Comparison of ENCODE assay signal across 2 cellular contexts in the genomic region with DNA sequence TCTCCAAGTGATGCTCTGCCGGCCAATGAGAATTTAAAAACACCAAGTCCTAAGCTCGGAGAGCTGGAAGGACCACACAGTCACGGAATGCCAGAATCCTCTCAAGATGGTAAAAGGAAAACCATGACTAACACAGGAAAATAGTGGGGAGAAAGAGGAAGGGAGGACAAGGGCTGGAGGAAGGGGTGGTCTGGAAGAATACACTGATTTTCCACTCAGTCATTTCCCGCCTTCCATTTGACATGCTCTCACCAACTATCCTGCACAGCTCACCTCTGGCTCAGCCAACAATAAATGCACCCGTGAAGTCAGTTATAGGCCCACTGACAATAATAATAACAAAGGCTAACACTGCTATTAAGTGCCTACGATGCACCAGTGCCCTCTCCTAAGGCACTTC.
TF ChIP-seq lines count a peak whose summit lies in the region.

No MANE protein-coding gene starts in this region.

TF ChIP-seq in GM23338, 12 proteins besides CTCF, POLR2A, EP300 and RAD21 (continues in another document):
- TF ChIP-seq, protein P1, sequence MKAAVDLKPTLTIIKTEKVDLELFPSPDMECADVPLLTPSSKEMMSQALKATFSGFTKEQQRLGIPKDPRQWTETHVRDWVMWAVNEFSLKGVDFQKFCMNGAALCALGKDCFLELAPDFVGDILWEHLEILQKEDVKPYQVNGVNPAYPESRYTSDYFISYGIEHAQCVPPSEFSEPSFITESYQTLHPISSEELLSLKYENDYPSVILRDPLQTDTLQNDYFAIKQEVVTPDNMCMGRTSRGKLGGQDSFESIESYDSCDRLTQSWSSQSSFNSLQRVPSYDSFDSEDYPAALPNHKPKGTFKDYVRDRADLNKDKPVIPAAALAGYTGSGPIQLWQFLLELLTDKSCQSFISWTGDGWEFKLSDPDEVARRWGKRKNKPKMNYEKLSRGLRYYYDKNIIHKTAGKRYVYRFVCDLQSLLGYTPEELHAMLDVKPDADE (IDR thresholded peaks at IDR 0.05), result no peak
- TF ChIP-seq JUNB (IDR thresholded peaks at IDR 0.05; ENCODE audit: unreplicated experiment) (no peak), NANOG (IDR thresholded peaks at IDR 0.05; ENCODE audit: borderline replicate concordance) (no peak), CREB1 (CRISPR knock-in tag; IDR thresholded peaks at IDR 0.05; ENCODE audit: low read depth) (no peak), ZNF331 (CRISPR knock-in tag; IDR thresholded peaks at IDR 0.05; ENCODE audit: low read depth) (no peak), STAT1 (IDR thresholded peaks at IDR 0.05; ENCODE audit: unreplicated experiment) (no peak), EZH2phosphoT487 (IDR thresholded peaks at IDR 0.05; ENCODE audit: unreplicated experiment) (no peak), POLR2AphosphoS5 (IDR thresholded peaks at IDR 0.05; ENCODE audit: low read depth) (no peak)
- TF ChIP-seq, protein P2, sequence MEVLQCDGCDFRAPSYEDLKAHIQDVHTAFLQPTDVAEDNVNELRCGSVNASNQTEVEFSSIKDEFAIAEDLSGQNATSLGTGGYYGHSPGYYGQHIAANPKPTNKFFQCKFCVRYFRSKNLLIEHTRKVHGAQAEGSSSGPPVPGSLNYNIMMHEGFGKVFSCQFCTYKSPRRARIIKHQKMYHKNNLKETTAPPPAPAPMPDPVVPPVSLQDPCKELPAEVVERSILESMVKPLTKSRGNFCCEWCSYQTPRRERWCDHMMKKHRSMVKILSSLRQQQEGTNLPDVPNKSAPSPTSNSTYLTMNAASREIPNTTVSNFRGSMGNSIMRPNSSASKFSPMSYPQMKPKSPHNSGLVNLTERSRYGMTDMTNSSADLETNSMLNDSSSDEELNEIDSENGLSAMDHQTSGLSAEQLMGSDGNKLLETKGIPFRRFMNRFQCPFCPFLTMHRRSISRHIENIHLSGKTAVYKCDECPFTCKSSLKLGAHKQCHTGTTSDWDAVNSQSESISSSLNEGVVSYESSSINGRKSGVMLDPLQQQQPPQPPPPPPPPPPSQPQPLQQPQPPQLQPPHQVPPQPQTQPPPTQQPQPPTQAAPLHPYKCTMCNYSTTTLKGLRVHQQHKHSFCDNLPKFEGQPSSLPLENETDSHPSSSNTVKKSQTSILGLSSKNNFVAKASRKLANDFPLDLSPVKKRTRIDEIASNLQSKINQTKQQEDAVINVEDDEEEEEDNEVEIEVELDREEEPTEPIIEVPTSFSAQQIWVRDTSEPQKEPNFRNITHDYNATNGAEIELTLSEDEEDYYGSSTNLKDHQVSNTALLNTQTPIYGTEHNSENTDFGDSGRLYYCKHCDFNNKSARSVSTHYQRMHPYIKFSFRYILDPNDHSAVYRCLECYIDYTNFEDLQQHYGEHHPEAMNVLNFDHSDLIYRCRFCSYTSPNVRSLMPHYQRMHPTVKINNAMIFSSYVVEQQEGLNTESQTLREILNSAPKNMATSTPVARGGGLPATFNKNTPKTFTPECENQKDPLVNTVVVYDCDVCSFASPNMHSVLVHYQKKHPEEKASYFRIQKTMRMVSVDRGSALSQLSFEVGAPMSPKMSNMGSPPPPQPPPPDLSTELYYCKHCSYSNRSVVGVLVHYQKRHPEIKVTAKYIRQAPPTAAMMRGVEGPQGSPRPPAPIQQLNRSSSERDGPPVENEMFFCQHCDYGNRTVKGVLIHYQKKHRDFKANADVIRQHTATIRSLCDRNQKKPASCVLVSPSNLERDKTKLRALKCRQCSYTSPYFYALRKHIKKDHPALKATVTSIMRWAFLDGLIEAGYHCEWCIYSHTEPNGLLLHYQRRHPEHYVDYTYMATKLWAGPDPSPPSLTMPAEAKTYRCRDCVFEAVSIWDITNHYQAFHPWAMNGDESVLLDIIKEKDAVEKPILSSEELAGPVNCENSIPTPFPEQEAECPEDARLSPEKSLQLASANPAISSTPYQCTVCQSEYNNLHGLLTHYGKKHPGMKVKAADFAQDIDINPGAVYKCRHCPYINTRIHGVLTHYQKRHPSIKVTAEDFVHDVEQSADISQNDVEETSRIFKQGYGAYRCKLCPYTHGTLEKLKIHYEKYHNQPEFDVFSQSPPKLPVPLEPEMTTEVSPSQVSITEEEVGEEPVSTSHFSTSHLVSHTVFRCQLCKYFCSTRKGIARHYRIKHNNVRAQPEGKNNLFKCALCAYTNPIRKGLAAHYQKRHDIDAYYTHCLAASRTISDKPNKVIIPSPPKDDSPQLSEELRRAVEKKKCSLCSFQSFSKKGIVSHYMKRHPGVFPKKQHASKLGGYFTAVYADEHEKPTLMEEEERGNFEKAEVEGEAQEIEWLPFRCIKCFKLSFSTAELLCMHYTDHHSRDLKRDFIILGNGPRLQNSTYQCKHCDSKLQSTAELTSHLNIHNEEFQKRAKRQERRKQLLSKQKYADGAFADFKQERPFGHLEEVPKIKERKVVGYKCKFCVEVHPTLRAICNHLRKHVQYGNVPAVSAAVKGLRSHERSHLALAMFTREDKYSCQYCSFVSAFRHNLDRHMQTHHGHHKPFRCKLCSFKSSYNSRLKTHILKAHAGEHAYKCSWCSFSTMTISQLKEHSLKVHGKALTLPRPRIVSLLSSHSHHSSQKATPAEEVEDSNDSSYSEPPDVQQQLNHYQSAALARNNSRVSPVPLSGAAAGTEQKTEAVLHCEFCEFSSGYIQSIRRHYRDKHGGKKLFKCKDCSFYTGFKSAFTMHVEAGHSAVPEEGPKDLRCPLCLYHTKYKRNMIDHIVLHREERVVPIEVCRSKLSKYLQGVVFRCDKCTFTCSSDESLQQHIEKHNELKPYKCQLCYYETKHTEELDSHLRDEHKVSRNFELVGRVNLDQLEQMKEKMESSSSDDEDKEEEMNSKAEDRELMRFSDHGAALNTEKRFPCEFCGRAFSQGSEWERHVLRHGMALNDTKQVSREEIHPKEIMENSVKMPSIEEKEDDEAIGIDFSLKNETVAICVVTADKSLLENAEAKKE (CRISPR knock-in tag; IDR thresholded peaks at IDR 0.05), result no peak
- TF ChIP-seq, protein P3, sequence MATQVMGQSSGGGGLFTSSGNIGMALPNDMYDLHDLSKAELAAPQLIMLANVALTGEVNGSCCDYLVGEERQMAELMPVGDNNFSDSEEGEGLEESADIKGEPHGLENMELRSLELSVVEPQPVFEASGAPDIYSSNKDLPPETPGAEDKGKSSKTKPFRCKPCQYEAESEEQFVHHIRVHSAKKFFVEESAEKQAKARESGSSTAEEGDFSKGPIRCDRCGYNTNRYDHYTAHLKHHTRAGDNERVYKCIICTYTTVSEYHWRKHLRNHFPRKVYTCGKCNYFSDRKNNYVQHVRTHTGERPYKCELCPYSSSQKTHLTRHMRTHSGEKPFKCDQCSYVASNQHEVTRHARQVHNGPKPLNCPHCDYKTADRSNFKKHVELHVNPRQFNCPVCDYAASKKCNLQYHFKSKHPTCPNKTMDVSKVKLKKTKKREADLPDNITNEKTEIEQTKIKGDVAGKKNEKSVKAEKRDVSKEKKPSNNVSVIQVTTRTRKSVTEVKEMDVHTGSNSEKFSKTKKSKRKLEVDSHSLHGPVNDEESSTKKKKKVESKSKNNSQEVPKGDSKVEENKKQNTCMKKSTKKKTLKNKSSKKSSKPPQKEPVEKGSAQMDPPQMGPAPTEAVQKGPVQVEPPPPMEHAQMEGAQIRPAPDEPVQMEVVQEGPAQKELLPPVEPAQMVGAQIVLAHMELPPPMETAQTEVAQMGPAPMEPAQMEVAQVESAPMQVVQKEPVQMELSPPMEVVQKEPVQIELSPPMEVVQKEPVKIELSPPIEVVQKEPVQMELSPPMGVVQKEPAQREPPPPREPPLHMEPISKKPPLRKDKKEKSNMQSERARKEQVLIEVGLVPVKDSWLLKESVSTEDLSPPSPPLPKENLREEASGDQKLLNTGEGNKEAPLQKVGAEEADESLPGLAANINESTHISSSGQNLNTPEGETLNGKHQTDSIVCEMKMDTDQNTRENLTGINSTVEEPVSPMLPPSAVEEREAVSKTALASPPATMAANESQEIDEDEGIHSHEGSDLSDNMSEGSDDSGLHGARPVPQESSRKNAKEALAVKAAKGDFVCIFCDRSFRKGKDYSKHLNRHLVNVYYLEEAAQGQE (IDR thresholded peaks at IDR 0.05; ENCODE audit: unreplicated experiment), result no peak

TF ChIP-seq in endothelial cell of umbilical vein, 7 proteins besides CTCF, POLR2A, EP300 and RAD21:
- TF ChIP-seq FOS (IDR thresholded peaks at IDR 0.05; ENCODE audit: borderline replicate concordance, insufficient read depth, low read length) (peak; percentile 83), EZH2 (IDR thresholded peaks at IDR 0.05; ENCODE audit: borderline replicate concordance, low read depth, low read length, severe bottlenecking) (no peak), GATA2 (IDR thresholded peaks at IDR 0.05; ENCODE audit: insufficient read depth, insufficient read length, low read depth, low read length) (peak; percentile 40), JUN (IDR thresholded peaks at IDR 0.05; ENCODE audit: borderline replicate concordance, insufficient read depth, insufficient read length, low read depth) (peak; percentile 94), MYC (IDR thresholded peaks at IDR 0.05; ENCODE audit: low read depth, low read length) (no peak), POLR2AphosphoS5 (IDR thresholded peaks at IDR 0.05; ENCODE audit: insufficient read depth, low read depth, low read length) (peak; percentile 65)
- TF ChIP-seq, protein P4, sequence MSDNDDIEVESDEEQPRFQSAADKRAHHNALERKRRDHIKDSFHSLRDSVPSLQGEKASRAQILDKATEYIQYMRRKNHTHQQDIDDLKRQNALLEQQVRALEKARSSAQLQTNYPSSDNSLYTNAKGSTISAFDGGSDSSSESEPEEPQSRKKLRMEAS (IDR thresholded peaks at IDR 0.05; ENCODE audit: insufficient read depth, insufficient read length), result no peak
